Comparison of ENCODE assay signal across 8 cellular contexts in the genomic region with DNA sequence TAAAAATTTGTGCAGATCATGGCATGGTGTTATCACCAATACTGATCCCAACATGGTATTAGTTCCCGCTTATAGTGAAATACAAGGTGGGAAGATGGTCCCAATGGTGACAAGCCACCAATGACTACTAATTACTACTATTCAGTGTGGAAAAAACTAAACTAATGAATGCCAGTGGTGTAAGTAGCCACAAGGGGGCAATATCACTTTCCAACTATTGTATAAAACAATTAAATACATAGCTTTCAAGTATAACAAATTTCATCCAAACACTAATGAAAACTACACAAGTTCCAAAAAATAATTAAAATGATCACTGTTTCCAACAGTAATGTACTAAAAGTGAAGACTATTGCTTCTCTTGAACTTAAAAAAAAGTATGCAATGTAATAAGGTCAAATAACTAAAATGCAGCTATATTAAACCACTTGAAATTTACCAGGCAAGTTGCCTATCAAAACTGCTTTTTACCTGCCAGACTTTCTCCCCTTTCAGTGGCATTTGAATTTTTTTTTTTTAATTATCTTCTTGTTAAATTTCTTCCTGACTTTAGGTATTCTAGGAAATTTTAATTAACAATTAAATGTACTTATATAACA. TPM values are rescaled to one million over a fixed set of nuclear protein-coding genes. Genes with fewer than 3 reads are reported as not detected.
DNase-seq lines count a peak whose midpoint lies in the region; ATAC-seq and TF ChIP-seq lines count a peak whose summit lies in the region.

No MANE protein-coding gene starts in this region.

- no peak overlapping the region for H4K5ac ChIP-seq in H9 (ENCODE audit: insufficient read length, low read depth, low read length)

- H3K4me2 ChIP-seq in H9 (ENCODE audit: insufficient read depth, insufficient read length, low read length), result no peak overlapping the region

- H3K14ac ChIP-seq in H9 (ENCODE audit: insufficient read depth, low read length), result no peak overlapping the region

- no peaks in the 10 kb centered on the region for H3K9me3 Mint-ChIP-seq in CD14-positive monocyte
- H3K9me3 Mint-ChIP-seq in H9, result no peaks in the 10 kb centered on the region
- H3K9me3 Mint-ChIP-seq in stimulated activated effector memory CD8-positive, alpha-beta T cell treated with anti-CD3 and anti-CD28 coated beads, Interleukin-12 subunit alpha, Interleukin-12 subunit beta, amount 100 ng/mL, for 72 hours, result no peaks in the 10 kb centered on the region

- H3K4ac ChIP-seq in H9 (ENCODE audit: low read depth, low read length), result no peak overlapping the region

- ATAC-seq in HG03045 (IDR thresholded peaks at IDR 0.05; ENCODE audit: unreplicated experiment) (no peak), HG03095 (IDR thresholded peaks at IDR 0.05; ENCODE audit: unreplicated experiment) (no peak)
- no peak for ATAC-seq in stimulated activated effector memory CD8-positive, alpha-beta T cell treated with anti-CD3 and anti-CD28 coated beads, Interleukin-12 subunit alpha, Interleukin-12 subunit beta, amount 100 ng/mL, for 72 hours

- no peak overlapping the region for H3K23ac ChIP-seq in H9 (ENCODE audit: insufficient read length, low read depth, low read length)

- TF ChIP-seq CTCF in CD14-positive monocyte (IDR thresholded peaks at IDR 0.05) (peak; percentile 73), H9 (conservative IDR thresholded peaks at IDR 0.05) (peak; percentile 89)

- no peak overlapping the region for H3K4me3 Mint-ChIP-seq in CD14-positive monocyte
- no peak overlapping the region for H3K4me3 Mint-ChIP-seq in H9
- no peak overlapping the region for H3K4me3 Mint-ChIP-seq in stimulated activated effector memory CD8-positive, alpha-beta T cell treated with anti-CD3 and anti-CD28 coated beads, Interleukin-12 subunit alpha, Interleukin-12 subunit beta, amount 100 ng/mL, for 72 hours

- peaks cover 55 to 68% of the 10 kb centered on the region in 2 donors for H3K36me3 Mint-ChIP-seq in CD14-positive monocyte
- peaks cover 6 to 32% (median 12%) of the 10 kb centered on the region in 3 experiments; a peak in 5 of 7 replicates for H3K36me3 Mint-ChIP-seq in H9 (ENCODE audit: insufficient read depth in 1 of 3, low read depth in 3 of 3)
- H3K36me3 Mint-ChIP-seq in stimulated activated effector memory CD8-positive, alpha-beta T cell treated with anti-CD3 and anti-CD28 coated beads, Interleukin-12 subunit alpha, Interleukin-12 subunit beta, amount 100 ng/mL, for 72 hours, result peaks cover 47% of the 10 kb centered on the region

- no peaks in the 10 kb centered on the region for H3K79me2 ChIP-seq in H9 (ENCODE audit: insufficient read depth, low read length)

- no peak overlapping the region for H3K27ac ChIP-seq in H9 (ENCODE audit: insufficient read length, low read depth, low read length)

- no peak overlapping the region for H2BK20ac ChIP-seq in H9 (ENCODE audit: low read depth, low read length, poor library complexity, severe bottlenecking)

- WGBS in H9 (ENCODE audit: extremely low coverage, insufficient read length, low lambda C conversion rate), result no CpG with 5 or more reads among the region's 1 CpG

- no peaks in the 10 kb centered on the region for H3K79me1 ChIP-seq in H9 (ENCODE audit: insufficient read depth, low read depth, low read length, poor library complexity, severe bottlenecking)

- no peak overlapping the region for H3K18ac ChIP-seq in H9 (ENCODE audit: insufficient read length, low read depth, low read length)

- H2AK5ac ChIP-seq in H9 (ENCODE audit: insufficient read length, low read length), result no peak overlapping the region

- H2BK15ac ChIP-seq in H9 (ENCODE audit: low read depth, low read length), result no peak overlapping the region

- H2BK120ac ChIP-seq in H9 (ENCODE audit: low read depth, low read length, poor library complexity, severe bottlenecking), result no peak overlapping the region

- no peak overlapping the region for H4K8ac ChIP-seq in H9 (replicated peaks; ENCODE audit: insufficient read length, low read depth, low read length)

- no peak overlapping the region for H4K91ac ChIP-seq in H9 (ENCODE audit: insufficient read length, low read depth, low read length)

- H3K27ac Mint-ChIP-seq in CD14-positive monocyte (no peak overlapping the region), H9 (no peak overlapping the region)
- H3K27ac Mint-ChIP-seq in stimulated activated effector memory CD8-positive, alpha-beta T cell treated with anti-CD3 and anti-CD28 coated beads, Interleukin-12 subunit alpha, Interleukin-12 subunit beta, amount 100 ng/mL, for 72 hours, result no peak overlapping the region

- no peak overlapping the region for H2BK12ac ChIP-seq in H9 (ENCODE audit: insufficient read length, low read depth, low read length)

- H3K4me1 Mint-ChIP-seq in CD14-positive monocyte, result no peaks in the 10 kb centered on the region
- peaks cover 8 to 10% of the 10 kb centered on the region in 2 experiments for H3K4me1 Mint-ChIP-seq in H9
- H3K4me1 Mint-ChIP-seq in stimulated activated effector memory CD8-positive, alpha-beta T cell treated with anti-CD3 and anti-CD28 coated beads, Interleukin-12 subunit alpha, Interleukin-12 subunit beta, amount 100 ng/mL, for 72 hours, result peaks cover 18% of the 10 kb centered on the region

- H2AFZ ChIP-seq in H9 (ENCODE audit: low read length), result no peak overlapping the region

- H3K9ac ChIP-seq in H9 (ENCODE audit: extremely low read depth, insufficient read length, low read length), result no peak overlapping the region

- peaks cover 0 to 1% (median 0%) of the 10 kb centered on the region in 3 donors for H3K27me3 Mint-ChIP-seq in CD14-positive monocyte (ENCODE audit: low read depth in 3 of 3)
- no peaks in the 10 kb centered on the region for H3K27me3 Mint-ChIP-seq in H9 (ENCODE audit: low read depth)

- H3K27me3 ChIP-seq in H9 (ENCODE audit: insufficient read depth, low read length), result no peaks in the 10 kb centered on the region

- H3K56ac ChIP-seq in H9 (ENCODE audit: insufficient read length, low read depth, low read length), result no peak overlapping the region

- DNase-seq in CD14-positive monocyte (ENCODE audit: low spot score) (no peak), H9 (no peak), NCI-H82 (lab: John Stamatoyannopoulos, UW) (peak; percentile 91), cerebellum (ENCODE audit: low spot score) (peak; percentile 60), medulla oblongata (ENCODE audit: extremely low spot score) (peak; percentile 69)
- DNase-seq in stimulated activated effector memory CD8-positive, alpha-beta T cell treated with anti-CD3 and anti-CD28 coated beads, Interleukin-12 subunit alpha, Interleukin-12 subunit beta, amount 100 ng/mL, for 72 hours (ENCODE audit: low spot score in 2 of 2), result no peak

- intact Hi-C loops in CD14-positive monocyte (cut with micrococcal nuclease), result loop anchor here (5.0 to 10.0 kb wide), 3 partner anchors 177 to 340 kb away; no protein-coding TSS in a partner anchor

- H2BK5ac ChIP-seq in H9 (ENCODE audit: insufficient read length, low read length), result no peak overlapping the region

- H3T11ph ChIP-seq in H9 (ENCODE audit: low read length), result no peak overlapping the region

- peaks cover under 1% of the 10 kb centered on the region; the same call in 1 of the 2 replicates for H3K4me1 ChIP-seq in H9 (ENCODE audit: insufficient read depth, low read length)

- H3K9me3 ChIP-seq in H9 (ENCODE audit: control insufficient read depth, low read depth, low read length), result no peaks in the 10 kb centered on the region

- H3K23me2 ChIP-seq in H9 (ENCODE audit: insufficient read length, low read depth, low read length, poor library complexity, severe bottlenecking), result no peaks in the 10 kb centered on the region

- no peaks in the 10 kb centered on the region for H4K20me1 ChIP-seq in H9 (ENCODE audit: control insufficient read depth, insufficient read depth, insufficient read length)

RNA-seq across cellular contexts. Expression of a gene that starts 58.0 kb away (rescaled TPM):
- under 1 TPM; 0.58 to 0.73 TPM for polyA plus RNA-seq in CD14-positive monocyte
- total RNA-seq in H9 (2021) (6.9 and 8.5 TPM in 2 replicates), cerebellum (5.7 TPM)

Comparison
In these comparisons a context has a peak if more than half of its experiments do, and no peak if none do; other contexts are left out.
1. DNase-seq: peak in NCI-H82 (single experiment), cerebellum (single experiment) and medulla oblongata (single experiment); none in CD14-positive monocyte (single experiment), H9 (single experiment) and stimulated activated effector memory CD8-positive, alpha-beta T cell treated with anti-CD3 and anti-CD28 coated beads, Interleukin-12 subunit alpha, Interleukin-12 subunit beta, amount 100 ng/mL, for 72 hours (0 of 2).